9 cellular contexts compared by ENCODE assay signal in the genomic region with DNA sequence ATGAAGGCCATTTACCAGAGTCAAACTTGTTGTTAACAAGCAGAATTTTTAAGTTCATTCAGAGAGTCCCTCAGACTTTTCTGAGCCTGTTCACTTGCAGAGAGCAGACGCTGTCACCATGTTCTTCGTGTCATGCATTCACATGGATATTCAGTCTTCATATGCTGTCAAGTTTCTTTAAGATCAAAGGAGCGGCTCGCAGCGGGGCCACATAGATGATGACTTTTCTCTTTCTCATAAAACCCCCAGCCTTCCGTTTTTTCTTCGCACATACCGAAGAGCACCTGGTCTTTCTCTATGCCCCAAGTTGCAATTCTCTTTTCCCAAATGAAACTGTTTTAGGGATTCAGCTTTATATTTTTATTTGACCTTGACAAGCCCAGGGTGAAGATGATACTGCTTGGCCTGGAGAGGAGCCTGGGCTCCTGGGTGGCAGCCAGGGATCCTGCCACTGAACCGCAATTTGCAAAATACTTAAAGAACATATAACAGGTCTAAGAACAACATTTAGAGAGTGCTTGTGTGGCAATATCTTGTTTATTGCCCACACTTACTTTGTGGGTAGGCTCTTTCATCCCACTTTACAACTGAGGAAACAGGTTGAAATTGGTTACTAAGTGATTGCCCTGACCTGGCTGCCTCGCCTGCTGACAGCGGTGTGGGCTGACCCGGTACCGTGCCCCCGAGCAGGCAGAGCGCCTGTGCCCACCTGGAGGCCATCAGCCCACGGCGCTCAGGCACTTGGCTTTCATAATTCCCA. TPM values are rescaled to one million over a fixed set of nuclear protein-coding genes. Genes with fewer than 3 reads are reported as not detected.
DNase-seq lines count a peak whose midpoint lies in the region; ATAC-seq and TF ChIP-seq lines count a peak whose summit lies in the region.
"Had no signal": no experiment of that assay in that cellular context is flagged by ENCODE, and none has a peak within 500 bp of the region (broad histone marks: within the 10 kb centered on the region; RNA-seq: fewer than 3 reads in every experiment).

No MANE protein-coding gene starts in this region.

- peaks cover 44% of the 10 kb centered on the region for H3K4me1 ChIP-seq in hepatocyte (ENCODE audit: insufficient read depth)
- peaks cover 70 to 79% of the 10 kb centered on the region in 2 donors for H3K4me1 ChIP-seq in gastrocnemius medialis

- H3K9me2 ChIP-seq in hepatocyte (replicated peaks; ENCODE audit: insufficient read depth), result no peaks in the 10 kb centered on the region

- no peak for TF ChIP-seq POLR2A in gastrocnemius medialis (IDR thresholded peaks at IDR 0.05)

- H3K27me3 ChIP-seq in hepatocyte (no peaks in the 10 kb centered on the region), gastrocnemius medialis (no peaks in the 10 kb centered on the region)

- H4K20me1 ChIP-seq in hepatocyte (ENCODE audit: insufficient read depth, poor library complexity, severe bottlenecking), result no peaks in the 10 kb centered on the region

- H3K27ac ChIP-seq in VCaP (peak overlapping the region; percentile 29), hepatocyte (peak overlapping the region; percentile 51), gastrocnemius medialis (peak overlapping the region; percentile 85 to 96 (median 90))
- H3K27ac ChIP-seq: prostate gland had no signal

- peak overlapping the region; percentile 40 for H3K4me2 ChIP-seq in hepatocyte

- no peaks in the 10 kb centered on the region for H3K36me3 ChIP-seq in hepatocyte (replicated peaks; ENCODE audit: insufficient read depth, low read depth)
- peaks cover 0 to 10% of the 10 kb centered on the region in 2 donors for H3K36me3 ChIP-seq in gastrocnemius medialis
- H3K36me3 ChIP-seq: prostate gland had no signal

- 50% methylated on average over 17 of the region's 17 CpGs for WGBS in hepatocyte (ENCODE audit: low lambda C conversion rate, missing lambda C conversion rate)

- H2AFZ ChIP-seq in hepatocyte, result no peak overlapping the region

- H3K79me2 ChIP-seq in hepatocyte, result peaks cover 75% of the 10 kb centered on the region

- in situ Hi-C loops in gastrocnemius medialis (cut with MboI; ENCODE audit: low sequenced_read_pairs in 4 of 4), result no loop called here

- DNase-seq in GF-D8 (lab: John Stamatoyannopoulos, UW) (peak; percentile 5), hepatocyte (ENCODE audit: low spot score) (no peak), gastrocnemius medialis (no peak), kidney tubule cell (ENCODE audit: low spot score) (no peak)
- DNase-seq: NCI-H2171 had no signal

- H3K9me3 ChIP-seq in hepatocyte (ENCODE audit: low read depth), result no peaks in the 10 kb centered on the region
- H3K9me3 ChIP-seq in gastrocnemius medialis, result peaks cover 0 to 7% (median 0%) of the 10 kb centered on the region in 3 donors
- H3K9me3 ChIP-seq: prostate gland had no signal

- ATAC-seq in gastrocnemius medialis (peak; percentile 22 to 59), HG03135 (IDR thresholded peaks at IDR 0.05; ENCODE audit: unreplicated experiment) (no peak), GM18517 (IDR thresholded peaks at IDR 0.05; ENCODE audit: unreplicated experiment) (no peak)

- H3K4me3 ChIP-seq in hepatocyte, result no peak overlapping the region
- H3K4me3 ChIP-seq in gastrocnemius medialis, result peak overlapping the region; percentile 21 to 37 (median 26)
- H3K4me3 ChIP-seq: prostate gland had no signal

- TF ChIP-seq CTCF in VCaP (conservative IDR thresholded peaks at IDR 0.05) (no peak), hepatocyte (IDR thresholded peaks at IDR 0.05; ENCODE audit: poor library complexity) (no peak), gastrocnemius medialis (IDR thresholded peaks at IDR 0.05 in 4 of 5, conservative IDR thresholded peaks at IDR 0.05 in 1 of 5) (no peak)

- intact Hi-C loops in gastrocnemius medialis (cut with DNase I; ENCODE audit: low total_unique reads), result loop anchor here (5.0 kb wide), 1 partner anchor 44 kb away; no protein-coding TSS in a partner anchor

RNA-seq across cellular contexts. Expression of gene SEC14L1, which starts 22.9 kb away (rescaled TPM):
- total RNA-seq in hepatocyte (35.3 and 52.9 TPM in 2 replicates), gastrocnemius medialis (10 to 100 TPM; 55.0 to 94.1 (median 73.7) TPM)
- 70.8 and 71.4 TPM in 2 replicates for polyA plus RNA-seq in hepatocyte

Comparison
In these comparisons a context has a peak if more than half of its experiments do, and no peak if none do; other contexts are left out.
1. H3K27ac ChIP-seq: peak in every context shown above with its lines; median percentile 90 in gastrocnemius medialis; 51 in hepatocyte; 29 in VCaP.
2. ATAC-seq: peak in gastrocnemius medialis (2 of 2); none in HG03135 (single experiment) and GM18517 (single experiment).